Comparison of ENCODE assay signal across 8 cellular contexts in the genomic region with DNA sequence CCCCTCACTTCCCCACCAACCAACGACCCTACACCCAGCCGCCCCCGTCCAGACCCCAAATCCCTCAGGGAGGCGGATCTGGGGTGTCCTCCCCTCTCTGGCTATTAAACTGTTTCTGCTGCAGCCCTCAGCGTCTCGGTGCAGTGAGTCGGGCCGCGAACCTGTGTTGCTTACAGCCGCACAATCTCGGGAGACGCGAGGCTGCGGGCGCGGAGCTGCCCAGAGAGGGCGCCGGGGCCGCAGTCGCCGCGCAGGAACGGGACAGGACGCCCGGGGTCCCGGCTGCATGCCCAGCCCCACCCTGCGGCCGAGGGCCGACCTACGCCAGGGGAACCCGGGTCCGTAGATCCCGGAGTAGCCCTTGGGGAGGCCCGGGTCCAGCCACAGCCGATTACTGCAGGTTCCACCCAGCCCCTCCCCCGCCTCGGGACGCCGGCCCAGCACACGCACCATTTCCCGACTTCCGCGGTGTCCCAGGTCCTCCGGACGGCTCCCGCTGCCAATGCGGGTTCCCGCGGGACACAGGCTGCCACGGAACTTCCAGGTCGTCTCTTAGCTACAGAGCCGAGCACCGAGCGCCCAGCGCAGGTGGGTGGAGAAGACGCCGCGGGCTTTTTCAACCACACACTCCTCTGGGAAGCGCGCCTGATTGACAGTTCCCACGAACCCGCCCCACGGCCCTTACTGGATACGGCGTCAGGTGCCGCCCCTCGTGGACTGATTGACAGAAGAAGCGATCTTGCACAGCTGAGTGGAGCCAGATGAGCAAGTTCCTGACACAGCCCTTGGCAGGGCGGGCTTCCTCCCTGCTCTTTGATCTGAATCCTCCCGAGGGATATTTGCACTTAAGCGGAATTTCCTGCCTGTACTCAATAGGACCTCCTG. TPM values are rescaled to one million over a fixed set of nuclear protein-coding genes. Genes with fewer than 3 reads are reported as not detected.
A peak's percentile ranks its signal among the peaks of the same experiment; 100 is the strongest.
DNase-seq lines count a peak whose midpoint lies in the region; ATAC-seq and TF ChIP-seq lines count a peak whose summit lies in the region.

ZNF799 (minus strand) TSS at position 654 of the 885 bp plus-strand sequence; CDS start at position 453, 201 bp downstream.

- intact Hi-C loops in mucosa of descending colon (cut with DNase I, micrococcal nuclease) = no loop called here

- H3K4me1 ChIP-seq in HUES6 (ENCODE audit: control insufficient read depth, insufficient read depth, low read length) (no peaks in the 10 kb centered on the region), OCI-LY1 (ENCODE audit: insufficient read depth, low read length, severe bottlenecking) (peaks cover 7% of the 10 kb centered on the region), mucosa of descending colon (ENCODE audit: low read depth) (peaks cover 5% of the 10 kb centered on the region)

- H3K9me3 ChIP-seq in HUES6 (ENCODE audit: control insufficient read depth, insufficient read depth, low read depth, low read length) (peaks cover 11% of the 10 kb centered on the region), OCI-LY1 (ENCODE audit: low read length) (0 out of 2 replicates have a peak, but pooled peaks cover 5% of the 10 kb centered on the region), mucosa of descending colon (no peaks in the 10 kb centered on the region)

- H3K4me3 ChIP-seq in HUES6 (ENCODE audit: low read depth, low read length) = peak within 1 kb of the TSS; percentile 72
- H3K4me3 ChIP-seq in OCI-LY1 (ENCODE audit: low read depth, low read length, poor library complexity, severe bottlenecking) = peak within 1 kb of the TSS; percentile 92
- H3K4me3 ChIP-seq in mucosa of descending colon = peak within 1 kb of the TSS; percentile 75

- no peaks in the 10 kb centered on the region for H3K9me2 ChIP-seq in OCI-LY1 (ENCODE audit: low read depth, low read length)

- in situ Hi-C loops in Caki2 (cut with HindIII; ENCODE audit: low pct_unique_long_range_greater_than_20kb, low sequenced_read_pairs) = no loop called here

- H3K27ac ChIP-seq in HUES6 (ENCODE audit: low read depth, low read length) (no peak within 1 kb of the TSS), OCI-LY1 (ENCODE audit: low read depth, low read length, poor library complexity, severe bottlenecking) (no peak within 1 kb of the TSS), epithelial cell of prostate (peak within 1 kb of the TSS; percentile 65)

- H3K4me2 ChIP-seq in OCI-LY1 (ENCODE audit: low read length) = peak within 1 kb of the TSS; percentile 75

- no peaks in the 10 kb centered on the region for H3K36me3 ChIP-seq in HUES6 (ENCODE audit: control insufficient read depth, insufficient read depth, low read length)
- H3K36me3 ChIP-seq in OCI-LY1 (ENCODE audit: insufficient read depth, low read length) = no peaks in the 10 kb centered on the region
- peaks cover 3% of the 10 kb centered on the region for H3K36me3 ChIP-seq in mucosa of descending colon (ENCODE audit: low read depth)

- no peaks in the 10 kb centered on the region for H3K79me2 ChIP-seq in OCI-LY1 (ENCODE audit: insufficient read depth, low read length)

- H3K9ac ChIP-seq in HUES6 (ENCODE audit: low read length) = peak within 1 kb of the TSS; percentile 75
- peak within 1 kb of the TSS; percentile 85 for H3K9ac ChIP-seq in OCI-LY1 (ENCODE audit: low read length)

- TF ChIP-seq CTCF in OCI-LY1 (IDR thresholded peaks at IDR 0.05; ENCODE audit: low read length) (no peak; the same call in 1 of the 2 replicates), mucosa of descending colon (IDR thresholded peaks at IDR 0.05) (no peak)

- peak; percentile 82 for ATAC-seq in GM21423 (IDR thresholded peaks at IDR 0.05; ENCODE audit: unreplicated experiment)
- ATAC-seq in mucosa of descending colon = peak; percentile 96

- H3K27me3 ChIP-seq in HUES6 (ENCODE audit: control insufficient read depth, insufficient read depth, low read length) = peaks cover 4% of the 10 kb centered on the region
- no peaks in the 10 kb centered on the region for H3K27me3 ChIP-seq in OCI-LY1 (ENCODE audit: insufficient read depth, low read length)

- DNase-seq in Caki2 (ENCODE audit: low read depth) (peak; percentile 98), activated T-cell treated with anti-CD3 and anti-CD28 coated beads for 1 hour (ENCODE audit: low read depth) (peak; percentile 74), epithelial cell of prostate (ENCODE audit: low read depth, low spot score) (peak; percentile 94), mucosa of descending colon (peak; percentile 98 to 100 (median 98))
- DNase-seq in stimulated activated CD8-positive, alpha-beta memory T cell treated with anti-CD3 and anti-CD28 coated beads, Interleukin-4, amount 100 ng/mL, for 1 hour (ENCODE audit: low read depth in 2 of 2, low spot score in 1 of 2) = peak; percentile 61 to 63

- no peaks in the 10 kb centered on the region for H3F3A ChIP-seq in OCI-LY1 (ENCODE audit: insufficient read depth, low read length)

- no peaks in the 10 kb centered on the region for H4K20me1 ChIP-seq in OCI-LY1 (ENCODE audit: insufficient read depth, low read length)

- peak within 1 kb of the TSS; percentile 80; the same call in 1 of the 2 replicates for H2AFZ ChIP-seq in OCI-LY1 (ENCODE audit: low read length)

RNA-seq across cellular contexts. Expression of gene ZNF799, which starts in this region (rescaled TPM):
- 4.8 and 6.8 TPM in 2 replicates for total RNA-seq in Caki2 (2014; rRNA removed; shearing (Covaris generic); ENCODE audit: low replicate concordance)
- 1 to 10 TPM; 6.0 to 7.4 (median 7.3) TPM for total RNA-seq in mucosa of descending colon
